In the genomic region with DNA sequence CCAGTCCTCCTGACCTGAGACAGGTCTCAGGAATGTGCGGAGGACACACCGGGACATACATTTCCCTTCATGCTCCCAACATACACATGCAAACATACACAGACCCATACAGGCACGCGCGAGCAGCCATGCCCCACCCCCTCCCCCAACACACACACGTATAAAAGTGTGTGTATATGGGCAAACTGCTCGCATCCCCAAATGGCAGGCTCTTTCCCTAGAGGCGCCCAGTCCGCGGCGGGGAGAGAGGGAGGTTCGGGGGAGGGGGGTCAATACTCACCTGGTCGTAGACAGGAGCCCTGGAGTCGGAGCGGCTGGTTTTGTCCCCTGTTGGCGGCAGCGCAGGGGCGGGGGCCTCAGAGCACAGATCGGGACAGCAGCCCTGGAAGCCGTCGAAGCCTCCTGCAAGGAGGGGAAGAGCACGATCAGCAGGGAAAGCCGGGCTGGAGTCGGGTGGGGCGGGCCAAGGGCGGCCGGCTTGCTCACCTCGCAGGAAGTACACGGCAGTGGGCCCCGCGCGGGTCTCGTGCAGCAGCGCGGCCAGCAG, we compare ENCODE assay signal across 8 cellular contexts. TPM values are rescaled to one million over a fixed set of nuclear protein-coding genes. Genes with fewer than 3 reads are reported as not detected.
DNase-seq lines count a peak whose midpoint lies in the region; FAIRE-seq and TF ChIP-seq lines count a peak whose summit lies in the region.

No MANE protein-coding gene starts in this region.

- peak overlapping the region in 1 of 2 donors; percentile 34 for H3K9ac ChIP-seq in kidney (ENCODE audit: low read length in 2 of 2)

- H3K4me3 Mint-ChIP-seq in activated naive CD4-positive, alpha-beta T cell treated with anti-CD3 and anti-CD28 coated beads, Interleukin-2, amount 10 ng/mL, durations not matched to agents 7 days and 5 days, result peak overlapping the region; percentile 92

- peak; percentile 41 for FAIRE-seq in GM12891 (lab: Jason Lieb, UNC)
- FAIRE-seq in kidney (lab: Jason Lieb, UNC), result no peak

- H3K9me3 Mint-ChIP-seq in activated naive CD4-positive, alpha-beta T cell treated with anti-CD3 and anti-CD28 coated beads, Interleukin-2, amount 10 ng/mL, durations not matched to agents 7 days and 5 days, result no peaks in the 10 kb centered on the region

- no peaks in the 10 kb centered on the region for H3K36me3 ChIP-seq in kidney (ENCODE audit: control insufficient read depth in 1 of 2, insufficient read depth in 2 of 2, low read length in 2 of 2)

- H3K4me1 Mint-ChIP-seq in activated naive CD4-positive, alpha-beta T cell treated with anti-CD3 and anti-CD28 coated beads, Interleukin-2, amount 10 ng/mL, durations not matched to agents 7 days and 5 days, result peaks cover 68% of the 10 kb centered on the region

- intact Hi-C loops in kidney (cut with DNase I), result no loop called here

- no peak overlapping the region for H3K27ac ChIP-seq in kidney (ENCODE audit: low read depth in 2 of 2, low read length in 2 of 2)

- no peaks in the 10 kb centered on the region for H3K9me3 ChIP-seq in kidney (ENCODE audit: control insufficient read depth in 1 of 2, low read length in 2 of 2)

- peak overlapping the region; percentile 93 for H3K27ac Mint-ChIP-seq in activated naive CD4-positive, alpha-beta T cell treated with anti-CD3 and anti-CD28 coated beads, Interleukin-2, amount 10 ng/mL, durations not matched to agents 7 days and 5 days

- DNase-seq in GM12891 (ENCODE audit: insufficient read length, low spot score) (no peak), NCI-H146 (lab: John Stamatoyannopoulos, UW) (peak; percentile 75), kidney (peak; percentile 84), kidney tubule cell (ENCODE audit: low spot score) (no peak), NCI-H748 treated with DMSO at 0.1 percent for 48 hours (lab: John Stamatoyannopoulos, UW) (no peak), NCI-H1417 treated with DMSO at 0.1 percent for 48 hours (lab: John Stamatoyannopoulos, UW) (no peak)
- peak; percentile 59 for DNase-seq in activated naive CD4-positive, alpha-beta T cell treated with anti-CD3 and anti-CD28 coated beads, Interleukin-2, amount 10 ng/mL, durations not matched to agents 7 days and 5 days
- peak; percentile 49 for DNase-seq in stimulated activated naive CD4-positive, alpha-beta T cell treated with Interleukin-2 at 50 U/mL for 16 hours (lab: John Stamatoyannopoulos, UW)

- no peaks in the 10 kb centered on the region for H3K27me3 Mint-ChIP-seq in activated naive CD4-positive, alpha-beta T cell treated with anti-CD3 and anti-CD28 coated beads, Interleukin-2, amount 10 ng/mL, durations not matched to agents 7 days and 5 days

- CTCF ChIA-PET in activated naive CD4-positive, alpha-beta T cell treated with anti-CD3 and anti-CD28 coated beads, Interleukin-2, amount 10 ng/mL, durations not matched to agents 7 days and 5 days (lab: Charles Lee), result interaction anchor here (0.8 to 18.7 kb wide), 6 partner anchors 14 to 122 kb away, joined by 3 to 507 read pairs (median 12); no protein-coding TSS in a partner anchor

- peaks cover 5 to 9% of the 10 kb centered on the region in 2 donors for H3K4me1 ChIP-seq in kidney (ENCODE audit: control insufficient read depth in 1 of 2, insufficient read depth in 1 of 2, low read depth in 1 of 2, low read length in 2 of 2)

- no peak; the same call in 1 of the 2 replicates for TF ChIP-seq POLR2A in GM12891 (IDR thresholded peaks at IDR 0.05; ENCODE audit: low read depth, low read length)

- no peak for TF ChIP-seq CTCF in kidney (IDR thresholded peaks at IDR 0.05; ENCODE audit: borderline replicate concordance, extremely low read depth, insufficient read depth)

- H3K36me3 Mint-ChIP-seq in activated naive CD4-positive, alpha-beta T cell treated with anti-CD3 and anti-CD28 coated beads, Interleukin-2, amount 10 ng/mL, durations not matched to agents 7 days and 5 days, result peaks cover 12% of the 10 kb centered on the region

- H3K4me3 ChIP-seq in kidney (ENCODE audit: low read length in 2 of 2), result peak overlapping the region in 1 of 2 donors; percentile 49

TF ChIP-seq in GM12891, 5 proteins besides CTCF, POLR2A, EP300 and RAD21:
- no peak for TF ChIP-seq POU2F2 (IDR thresholded peaks at IDR 0.05; ENCODE audit: low read depth, low read length)
- no peak for TF ChIP-seq SPI1 (IDR thresholded peaks at IDR 0.05; ENCODE audit: low read depth, low read length)

RNA-seq across cellular contexts. Expression of gene DUSP2, which starts 0.7 kb away (rescaled TPM):
- polyA plus RNA-seq in GM12891 (2012; ENCODE audit: low read depth, missing spikeins), result 84.2 TPM
- 11.8 TPM for total RNA-seq in kidney
- polyA plus RNA-seq in kidney (ENCODE audit: insufficient read depth, low read depth, low replicate concordance), result 5.6 TPM

RNA-seq across cellular contexts. Expression of gene ASTL, which starts 6.3 kb away (rescaled TPM):
- 1.7 TPM for polyA plus RNA-seq in GM12891 (2012; ENCODE audit: low read depth, missing spikeins)
- not detected for total RNA-seq in kidney
- not detected for polyA plus RNA-seq in kidney (ENCODE audit: insufficient read depth, low read depth, low replicate concordance)

RNA-seq across cellular contexts. Expression of gene ADRA2B, which starts 28.2 kb away (rescaled TPM):
- polyA plus RNA-seq in GM12891 (2012; ENCODE audit: low read depth, missing spikeins), result 0.18 TPM
- total RNA-seq in kidney, result 1.4 TPM
- 4.8 TPM for polyA plus RNA-seq in kidney (ENCODE audit: insufficient read depth, low read depth, low replicate concordance)

Comparison
In these comparisons a context has a peak if more than half of its experiments do, and no peak if none do; other contexts are left out.
1. DNase-seq: peak in NCI-H146 (single experiment), activated naive CD4-positive, alpha-beta T cell treated with anti-CD3 and anti-CD28 coated beads, Interleukin-2, amount 10 ng/mL, durations not matched to agents 7 days and 5 days (single experiment), kidney (single experiment) and stimulated activated naive CD4-positive, alpha-beta T cell treated with Interleukin-2 at 50 U/mL for 16 hours (single experiment); none in GM12891 (single experiment), kidney tubule cell (single experiment), NCI-H748 treated with DMSO at 0.1 percent for 48 hours (single experiment) and NCI-H1417 treated with DMSO at 0.1 percent for 48 hours (single experiment).